Comparison of ENCODE assay signal across 1 cellular context in the genomic region with DNA sequence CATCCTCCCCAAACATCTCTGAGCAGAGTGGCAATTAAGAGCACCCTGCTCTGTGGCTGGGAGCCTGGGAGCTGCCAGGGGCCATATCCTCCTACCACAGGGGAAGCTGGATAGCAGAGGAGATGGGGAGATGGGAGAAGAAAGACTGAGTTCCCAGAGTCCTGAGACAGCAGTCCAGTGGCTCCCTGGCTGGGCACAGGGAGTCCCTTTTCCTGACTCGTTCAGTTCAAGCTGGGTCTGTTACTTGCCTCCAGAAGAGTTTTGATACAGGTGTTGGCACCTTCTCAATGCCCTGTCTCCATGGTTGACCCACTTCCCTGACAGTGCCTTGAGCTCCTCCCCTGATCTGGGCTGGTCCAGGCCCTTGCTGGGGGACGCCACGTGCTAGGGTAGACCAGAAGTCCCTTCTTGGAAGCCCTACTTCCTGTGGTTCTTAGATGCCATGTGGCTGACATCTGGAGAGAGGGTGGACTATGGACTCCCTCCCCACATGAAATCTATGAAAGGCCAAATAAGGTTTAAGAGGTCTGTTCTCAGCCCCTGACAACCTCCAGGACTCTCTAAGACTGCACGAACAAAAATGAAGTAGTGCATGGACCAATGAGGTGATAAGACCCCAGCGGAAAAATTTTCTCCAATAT.
TF ChIP-seq lines count a peak whose summit lies in the region.

No MANE protein-coding gene starts in this region.

TF ChIP-seq in HepG2, 621 proteins besides CTCF, POLR2A, EP300 and RAD21 (continued from another document and continues in another):
- TF ChIP-seq, protein P1, sequence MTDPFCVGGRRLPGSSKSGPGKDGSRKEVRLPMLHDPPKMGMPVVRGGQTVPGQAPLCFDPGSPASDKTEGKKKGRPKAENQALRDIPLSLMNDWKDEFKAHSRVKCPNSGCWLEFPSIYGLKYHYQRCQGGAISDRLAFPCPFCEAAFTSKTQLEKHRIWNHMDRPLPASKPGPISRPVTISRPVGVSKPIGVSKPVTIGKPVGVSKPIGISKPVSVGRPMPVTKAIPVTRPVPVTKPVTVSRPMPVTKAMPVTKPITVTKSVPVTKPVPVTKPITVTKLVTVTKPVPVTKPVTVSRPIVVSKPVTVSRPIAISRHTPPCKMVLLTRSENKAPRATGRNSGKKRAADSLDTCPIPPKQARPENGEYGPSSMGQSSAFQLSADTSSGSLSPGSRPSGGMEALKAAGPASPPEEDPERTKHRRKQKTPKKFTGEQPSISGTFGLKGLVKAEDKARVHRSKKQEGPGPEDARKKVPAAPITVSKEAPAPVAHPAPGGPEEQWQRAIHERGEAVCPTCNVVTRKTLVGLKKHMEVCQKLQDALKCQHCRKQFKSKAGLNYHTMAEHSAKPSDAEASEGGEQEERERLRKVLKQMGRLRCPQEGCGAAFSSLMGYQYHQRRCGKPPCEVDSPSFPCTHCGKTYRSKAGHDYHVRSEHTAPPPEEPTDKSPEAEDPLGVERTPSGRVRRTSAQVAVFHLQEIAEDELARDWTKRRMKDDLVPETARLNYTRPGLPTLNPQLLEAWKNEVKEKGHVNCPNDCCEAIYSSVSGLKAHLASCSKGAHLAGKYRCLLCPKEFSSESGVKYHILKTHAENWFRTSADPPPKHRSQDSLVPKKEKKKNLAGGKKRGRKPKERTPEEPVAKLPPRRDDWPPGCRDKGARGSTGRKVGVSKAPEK (CRISPR knock-in tag; IDR thresholded peaks at IDR 0.05; ENCODE audit: borderline replicate concordance) = no peak
- TF ChIP-seq TRIM24 (CRISPR knock-in tag; IDR thresholded peaks at IDR 0.05) (no peak), KLF9 (CRISPR knock-in tag; IDR thresholded peaks at IDR 0.05; ENCODE audit: low read depth) (peak; percentile 43; the same call in 1 of the 2 replicates), ZC3H13 (CRISPR knock-in tag; IDR thresholded peaks at IDR 0.05) (peak; percentile 84; the same call in 1 of the 2 replicates), NR2C2 (CRISPR knock-in tag; IDR thresholded peaks at IDR 0.05; ENCODE audit: borderline replicate concordance) (no peak), RNF2 (conservative IDR thresholded peaks at IDR 0.05; ENCODE audit: low read depth) (no peak), ARNT2 (CRISPR knock-in tag; IDR thresholded peaks at IDR 0.05; ENCODE audit: low read depth) (peak; percentile 55; the same call in 1 of the 2 replicates), HIVEP1 (CRISPR knock-in tag; IDR thresholded peaks at IDR 0.05) (0 out of 2 replicates have a peak, but pooled peaks have one; percentile 41), RAD51 (IDR thresholded peaks at IDR 0.05; ENCODE audit: borderline replicate concordance) (no peak), SYNCRIP (IDR thresholded peaks at IDR 0.05; ENCODE audit: insufficient read depth, low read depth, low read length) (no peak), MZF1 (CRISPR knock-in tag; IDR thresholded peaks at IDR 0.05; ENCODE audit: borderline replicate concordance) (no peak), ZNF777 (CRISPR knock-in tag; IDR thresholded peaks at IDR 0.05) (no peak), ZNF569 (CRISPR knock-in tag; IDR thresholded peaks at IDR 0.05; ENCODE audit: borderline replicate concordance) (no peak), SMC3 (IDR thresholded peaks at IDR 0.05; ENCODE audit: low read length) (no peak), SRY (CRISPR knock-in tag; IDR thresholded peaks at IDR 0.05) (peak; percentile 61; the same call in 1 of the 2 replicates), ZBTB38 (CRISPR knock-in tag; IDR thresholded peaks at IDR 0.05) (no peak), DNMT1 (CRISPR knock-in tag; IDR thresholded peaks at IDR 0.05) (peak; percentile 47; the same call in 1 of the 2 replicates), STAG1 (CRISPR knock-in tag; IDR thresholded peaks at IDR 0.05) (peak; percentile 8; the same call in 1 of the 2 replicates), DNMT3B (CRISPR knock-in tag; conservative IDR thresholded peaks at IDR 0.05) (peak; percentile 93), BCL6 (CRISPR knock-in tag; IDR thresholded peaks at IDR 0.05) (peak; percentile 78), MED1 (CRISPR knock-in tag; IDR thresholded peaks at IDR 0.05) (peak; percentile 95), ZNF556 (CRISPR knock-in tag; IDR thresholded peaks at IDR 0.05; ENCODE audit: borderline replicate concordance) (no peak), DMAP1 (CRISPR knock-in tag; IDR thresholded peaks at IDR 0.05) (peak; percentile 64; the same call in 1 of the 2 replicates)
- TF ChIP-seq, protein P2, sequence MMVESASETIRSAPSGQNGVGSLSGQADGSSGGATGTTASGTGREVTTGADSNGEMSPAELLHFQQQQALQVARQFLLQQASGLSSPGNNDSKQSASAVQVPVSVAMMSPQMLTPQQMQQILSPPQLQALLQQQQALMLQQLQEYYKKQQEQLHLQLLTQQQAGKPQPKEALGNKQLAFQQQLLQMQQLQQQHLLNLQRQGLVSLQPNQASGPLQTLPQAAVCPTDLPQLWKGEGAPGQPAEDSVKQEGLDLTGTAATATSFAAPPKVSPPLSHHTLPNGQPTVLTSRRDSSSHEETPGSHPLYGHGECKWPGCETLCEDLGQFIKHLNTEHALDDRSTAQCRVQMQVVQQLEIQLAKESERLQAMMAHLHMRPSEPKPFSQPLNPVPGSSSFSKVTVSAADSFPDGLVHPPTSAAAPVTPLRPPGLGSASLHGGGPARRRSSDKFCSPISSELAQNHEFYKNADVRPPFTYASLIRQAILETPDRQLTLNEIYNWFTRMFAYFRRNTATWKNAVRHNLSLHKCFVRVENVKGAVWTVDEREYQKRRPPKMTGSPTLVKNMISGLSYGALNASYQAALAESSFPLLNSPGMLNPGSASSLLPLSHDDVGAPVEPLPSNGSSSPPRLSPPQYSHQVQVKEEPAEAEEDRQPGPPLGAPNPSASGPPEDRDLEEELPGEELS (CRISPR knock-in tag; IDR thresholded peaks at IDR 0.05) = no peak
- TF ChIP-seq, protein P3, sequence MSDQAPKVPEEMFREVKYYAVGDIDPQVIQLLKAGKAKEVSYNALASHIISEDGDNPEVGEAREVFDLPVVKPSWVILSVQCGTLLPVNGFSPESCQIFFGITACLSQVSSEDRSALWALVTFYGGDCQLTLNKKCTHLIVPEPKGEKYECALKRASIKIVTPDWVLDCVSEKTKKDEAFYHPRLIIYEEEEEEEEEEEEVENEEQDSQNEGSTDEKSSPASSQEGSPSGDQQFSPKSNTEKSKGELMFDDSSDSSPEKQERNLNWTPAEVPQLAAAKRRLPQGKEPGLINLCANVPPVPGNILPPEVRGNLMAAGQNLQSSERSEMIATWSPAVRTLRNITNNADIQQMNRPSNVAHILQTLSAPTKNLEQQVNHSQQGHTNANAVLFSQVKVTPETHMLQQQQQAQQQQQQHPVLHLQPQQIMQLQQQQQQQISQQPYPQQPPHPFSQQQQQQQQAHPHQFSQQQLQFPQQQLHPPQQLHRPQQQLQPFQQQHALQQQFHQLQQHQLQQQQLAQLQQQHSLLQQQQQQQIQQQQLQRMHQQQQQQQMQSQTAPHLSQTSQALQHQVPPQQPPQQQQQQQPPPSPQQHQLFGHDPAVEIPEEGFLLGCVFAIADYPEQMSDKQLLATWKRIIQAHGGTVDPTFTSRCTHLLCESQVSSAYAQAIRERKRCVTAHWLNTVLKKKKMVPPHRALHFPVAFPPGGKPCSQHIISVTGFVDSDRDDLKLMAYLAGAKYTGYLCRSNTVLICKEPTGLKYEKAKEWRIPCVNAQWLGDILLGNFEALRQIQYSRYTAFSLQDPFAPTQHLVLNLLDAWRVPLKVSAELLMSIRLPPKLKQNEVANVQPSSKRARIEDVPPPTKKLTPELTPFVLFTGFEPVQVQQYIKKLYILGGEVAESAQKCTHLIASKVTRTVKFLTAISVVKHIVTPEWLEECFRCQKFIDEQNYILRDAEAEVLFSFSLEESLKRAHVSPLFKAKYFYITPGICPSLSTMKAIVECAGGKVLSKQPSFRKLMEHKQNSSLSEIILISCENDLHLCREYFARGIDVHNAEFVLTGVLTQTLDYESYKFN (CRISPR knock-in tag; conservative IDR thresholded peaks at IDR 0.05) = 0 out of 2 replicates have a peak, but pooled peaks have one; percentile 34
- TF ChIP-seq, protein P4, sequence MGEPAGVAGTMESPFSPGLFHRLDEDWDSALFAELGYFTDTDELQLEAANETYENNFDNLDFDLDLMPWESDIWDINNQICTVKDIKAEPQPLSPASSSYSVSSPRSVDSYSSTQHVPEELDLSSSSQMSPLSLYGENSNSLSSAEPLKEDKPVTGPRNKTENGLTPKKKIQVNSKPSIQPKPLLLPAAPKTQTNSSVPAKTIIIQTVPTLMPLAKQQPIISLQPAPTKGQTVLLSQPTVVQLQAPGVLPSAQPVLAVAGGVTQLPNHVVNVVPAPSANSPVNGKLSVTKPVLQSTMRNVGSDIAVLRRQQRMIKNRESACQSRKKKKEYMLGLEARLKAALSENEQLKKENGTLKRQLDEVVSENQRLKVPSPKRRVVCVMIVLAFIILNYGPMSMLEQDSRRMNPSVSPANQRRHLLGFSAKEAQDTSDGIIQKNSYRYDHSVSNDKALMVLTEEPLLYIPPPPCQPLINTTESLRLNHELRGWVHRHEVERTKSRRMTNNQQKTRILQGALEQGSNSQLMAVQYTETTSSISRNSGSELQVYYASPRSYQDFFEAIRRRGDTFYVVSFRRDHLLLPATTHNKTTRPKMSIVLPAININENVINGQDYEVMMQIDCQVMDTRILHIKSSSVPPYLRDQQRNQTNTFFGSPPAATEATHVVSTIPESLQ (CRISPR knock-in tag; conservative IDR thresholded peaks at IDR 0.05) = no peak
- TF ChIP-seq, protein P5, sequence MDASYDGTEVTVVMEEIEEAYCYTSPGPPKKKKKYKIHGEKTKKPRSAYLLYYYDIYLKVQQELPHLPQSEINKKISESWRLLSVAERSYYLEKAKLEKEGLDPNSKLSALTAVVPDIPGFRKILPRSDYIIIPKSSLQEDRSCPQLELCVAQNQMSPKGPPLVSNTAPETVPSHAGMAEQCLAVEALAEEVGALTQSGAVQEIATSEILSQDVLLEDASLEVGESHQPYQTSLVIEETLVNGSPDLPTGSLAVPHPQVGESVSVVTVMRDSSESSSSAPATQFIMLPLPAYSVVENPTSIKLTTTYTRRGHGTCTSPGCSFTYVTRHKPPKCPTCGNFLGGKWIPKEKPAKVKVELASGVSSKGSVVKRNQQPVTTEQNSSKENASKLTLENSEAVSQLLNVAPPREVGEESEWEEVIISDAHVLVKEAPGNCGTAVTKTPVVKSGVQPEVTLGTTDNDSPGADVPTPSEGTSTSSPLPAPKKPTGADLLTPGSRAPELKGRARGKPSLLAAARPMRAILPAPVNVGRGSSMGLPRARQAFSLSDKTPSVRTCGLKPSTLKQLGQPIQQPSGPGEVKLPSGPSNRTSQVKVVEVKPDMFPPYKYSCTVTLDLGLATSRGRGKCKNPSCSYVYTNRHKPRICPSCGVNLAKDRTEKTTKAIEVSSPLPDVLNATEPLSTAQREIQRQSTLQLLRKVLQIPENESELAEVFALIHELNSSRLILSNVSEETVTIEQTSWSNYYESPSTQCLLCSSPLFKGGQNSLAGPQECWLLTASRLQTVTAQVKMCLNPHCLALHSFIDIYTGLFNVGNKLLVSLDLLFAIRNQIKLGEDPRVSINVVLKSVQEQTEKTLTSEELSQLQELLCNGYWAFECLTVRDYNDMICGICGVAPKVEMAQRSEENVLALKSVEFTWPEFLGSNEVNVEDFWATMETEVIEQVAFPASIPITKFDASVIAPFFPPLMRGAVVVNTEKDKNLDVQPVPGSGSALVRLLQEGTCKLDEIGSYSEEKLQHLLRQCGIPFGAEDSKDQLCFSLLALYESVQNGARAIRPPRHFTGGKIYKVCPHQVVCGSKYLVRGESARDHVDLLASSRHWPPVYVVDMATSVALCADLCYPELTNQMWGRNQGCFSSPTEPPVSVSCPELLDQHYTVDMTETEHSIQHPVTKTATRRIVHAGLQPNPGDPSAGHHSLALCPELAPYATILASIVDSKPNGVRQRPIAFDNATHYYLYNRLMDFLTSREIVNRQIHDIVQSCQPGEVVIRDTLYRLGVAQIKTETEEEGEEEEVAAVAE (CRISPR knock-in tag; IDR thresholded peaks at IDR 0.05; ENCODE audit: borderline replicate concordance) = peak; percentile 74; the same call in 1 of the 2 replicates
- TF ChIP-seq, protein P6, sequence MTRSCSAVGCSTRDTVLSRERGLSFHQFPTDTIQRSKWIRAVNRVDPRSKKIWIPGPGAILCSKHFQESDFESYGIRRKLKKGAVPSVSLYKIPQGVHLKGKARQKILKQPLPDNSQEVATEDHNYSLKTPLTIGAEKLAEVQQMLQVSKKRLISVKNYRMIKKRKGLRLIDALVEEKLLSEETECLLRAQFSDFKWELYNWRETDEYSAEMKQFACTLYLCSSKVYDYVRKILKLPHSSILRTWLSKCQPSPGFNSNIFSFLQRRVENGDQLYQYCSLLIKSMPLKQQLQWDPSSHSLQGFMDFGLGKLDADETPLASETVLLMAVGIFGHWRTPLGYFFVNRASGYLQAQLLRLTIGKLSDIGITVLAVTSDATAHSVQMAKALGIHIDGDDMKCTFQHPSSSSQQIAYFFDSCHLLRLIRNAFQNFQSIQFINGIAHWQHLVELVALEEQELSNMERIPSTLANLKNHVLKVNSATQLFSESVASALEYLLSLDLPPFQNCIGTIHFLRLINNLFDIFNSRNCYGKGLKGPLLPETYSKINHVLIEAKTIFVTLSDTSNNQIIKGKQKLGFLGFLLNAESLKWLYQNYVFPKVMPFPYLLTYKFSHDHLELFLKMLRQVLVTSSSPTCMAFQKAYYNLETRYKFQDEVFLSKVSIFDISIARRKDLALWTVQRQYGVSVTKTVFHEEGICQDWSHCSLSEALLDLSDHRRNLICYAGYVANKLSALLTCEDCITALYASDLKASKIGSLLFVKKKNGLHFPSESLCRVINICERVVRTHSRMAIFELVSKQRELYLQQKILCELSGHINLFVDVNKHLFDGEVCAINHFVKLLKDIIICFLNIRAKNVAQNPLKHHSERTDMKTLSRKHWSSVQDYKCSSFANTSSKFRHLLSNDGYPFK (CRISPR knock-in tag; IDR thresholded peaks at IDR 0.05; ENCODE audit: borderline replicate concordance) = 0 out of 2 replicates have a peak, but pooled peaks have one; percentile 28
- TF ChIP-seq, protein P7, sequence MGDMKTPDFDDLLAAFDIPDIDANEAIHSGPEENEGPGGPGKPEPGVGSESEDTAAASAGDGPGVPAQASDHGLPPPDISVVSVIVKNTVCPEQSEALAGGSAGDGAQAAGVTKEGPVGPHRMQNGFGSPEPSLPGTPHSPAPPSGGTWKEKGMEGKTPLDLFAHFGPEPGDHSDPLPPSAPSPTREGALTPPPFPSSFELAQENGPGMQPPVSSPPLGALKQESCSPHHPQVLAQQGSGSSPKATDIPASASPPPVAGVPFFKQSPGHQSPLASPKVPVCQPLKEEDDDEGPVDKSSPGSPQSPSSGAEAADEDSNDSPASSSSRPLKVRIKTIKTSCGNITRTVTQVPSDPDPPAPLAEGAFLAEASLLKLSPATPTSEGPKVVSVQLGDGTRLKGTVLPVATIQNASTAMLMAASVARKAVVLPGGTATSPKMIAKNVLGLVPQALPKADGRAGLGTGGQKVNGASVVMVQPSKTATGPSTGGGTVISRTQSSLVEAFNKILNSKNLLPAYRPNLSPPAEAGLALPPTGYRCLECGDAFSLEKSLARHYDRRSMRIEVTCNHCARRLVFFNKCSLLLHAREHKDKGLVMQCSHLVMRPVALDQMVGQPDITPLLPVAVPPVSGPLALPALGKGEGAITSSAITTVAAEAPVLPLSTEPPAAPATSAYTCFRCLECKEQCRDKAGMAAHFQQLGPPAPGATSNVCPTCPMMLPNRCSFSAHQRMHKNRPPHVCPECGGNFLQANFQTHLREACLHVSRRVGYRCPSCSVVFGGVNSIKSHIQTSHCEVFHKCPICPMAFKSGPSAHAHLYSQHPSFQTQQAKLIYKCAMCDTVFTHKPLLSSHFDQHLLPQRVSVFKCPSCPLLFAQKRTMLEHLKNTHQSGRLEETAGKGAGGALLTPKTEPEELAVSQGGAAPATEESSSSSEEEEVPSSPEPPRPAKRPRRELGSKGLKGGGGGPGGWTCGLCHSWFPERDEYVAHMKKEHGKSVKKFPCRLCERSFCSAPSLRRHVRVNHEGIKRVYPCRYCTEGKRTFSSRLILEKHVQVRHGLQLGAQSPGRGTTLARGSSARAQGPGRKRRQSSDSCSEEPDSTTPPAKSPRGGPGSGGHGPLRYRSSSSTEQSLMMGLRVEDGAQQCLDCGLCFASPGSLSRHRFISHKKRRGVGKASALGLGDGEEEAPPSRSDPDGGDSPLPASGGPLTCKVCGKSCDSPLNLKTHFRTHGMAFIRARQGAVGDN (CRISPR knock-in tag; IDR thresholded peaks at IDR 0.05) = peak; percentile 94
